ENCODE assay signal across 1 cellular context in genomic region chr19:14398563-14398962, GRCh38.
A peak's percentile ranks its signal among the peaks of the same experiment; 100 is the strongest.
TF ChIP-seq lines count a peak whose summit lies in the region.

No MANE protein-coding gene starts in this region.

TF ChIP-seq in K562, 482 proteins besides CTCF, POLR2A, EP300 and RAD21:
- TF ChIP-seq RNF219 (CRISPR knock-in tag; IDR thresholded peaks at IDR 0.05) (no peak), RBM25 (IDR thresholded peaks at IDR 0.05; ENCODE audit: low read depth, low read length, severe bottlenecking) (peak; percentile 66), ZFP36 (IDR thresholded peaks at IDR 0.05; ENCODE audit: low read depth, low read length, partially characterized antibody) (peak; percentile 56), XRCC3 (IDR thresholded peaks at IDR 0.05) (no peak), FOXO4 (CRISPR knock-in tag; IDR thresholded peaks at IDR 0.05) (no peak), XRCC4 (IDR thresholded peaks at IDR 0.05; ENCODE audit: extremely low read depth, insufficient read depth, insufficient read length) (no peak)
